Comparison of ENCODE assay signal across 9 cellular contexts in genomic region chr9:706073-706472, GRCh38.
DNase-seq lines count a peak whose midpoint lies in the region; ATAC-seq and TF ChIP-seq lines count a peak whose summit lies in the region.
"Had no signal": no experiment of that assay in that cellular context is flagged by ENCODE, and none has a peak within 500 bp of the region (broad histone marks: within the 10 kb centered on the region; RNA-seq: fewer than 3 reads in every experiment).

No MANE protein-coding gene starts in this region.

- POLR2A ChIA-PET in MCF 10A (lab: Yijun Ruan, JAX), result interaction anchor here (0.6 to 7.9 kb wide), 7 partner anchors 11 to 760 kb away, joined by 3 to 69 read pairs (median 5); no protein-coding TSS in a partner anchor

- H3K27me3 ChIP-seq in thyroid gland, result no peaks in the 10 kb centered on the region

- peak overlapping the region; percentile 77 for H3K27ac Mint-ChIP-seq in activated naive CD4-positive, alpha-beta T cell treated with anti-CD3 and anti-CD28 coated beads for 36 hours
- H3K27ac Mint-ChIP-seq in activated naive CD4-positive, alpha-beta T cell treated with anti-CD3 and anti-CD28 coated beads, Interleukin-2, amount 50 U/mL, for 72 hours, result no peak overlapping the region
- H3K27ac Mint-ChIP-seq in MCF 10A (ENCODE audit: low read depth, unreplicated experiment) (peak overlapping the region; percentile 88), endothelial cell (ENCODE audit: unreplicated experiment) (no peak overlapping the region)

- peaks cover 7% of the 10 kb centered on the region for H3K36me3 Mint-ChIP-seq in activated naive CD4-positive, alpha-beta T cell treated with anti-CD3 and anti-CD28 coated beads for 36 hours (ENCODE audit: low read depth)
- H3K36me3 Mint-ChIP-seq in activated naive CD4-positive, alpha-beta T cell treated with anti-CD3 and anti-CD28 coated beads, Interleukin-2, amount 50 U/mL, for 72 hours, result peaks cover 6% of the 10 kb centered on the region in 2 donors
- peaks cover 26% of the 10 kb centered on the region for H3K36me3 Mint-ChIP-seq in MCF 10A (ENCODE audit: insufficient read depth, unreplicated experiment)
- H3K36me3 Mint-ChIP-seq in endothelial cell (ENCODE audit: low read depth, unreplicated experiment), result peaks cover 6% of the 10 kb centered on the region

- H3K27ac ChIP-seq in mesodermal cell (ENCODE audit: low read depth, low read length, severe bottlenecking), result peak overlapping the region; percentile 94
- H3K27ac ChIP-seq in thyroid gland, result peak overlapping the region; percentile 96 to 98 (median 97)

- H3K9me3 Mint-ChIP-seq in activated naive CD4-positive, alpha-beta T cell treated with anti-CD3 and anti-CD28 coated beads for 36 hours, result no peaks in the 10 kb centered on the region
- H3K9me3 Mint-ChIP-seq in activated naive CD4-positive, alpha-beta T cell treated with anti-CD3 and anti-CD28 coated beads, Interleukin-2, amount 50 U/mL, for 72 hours, result no peaks in the 10 kb centered on the region
- H3K9me3 Mint-ChIP-seq in MCF 10A (ENCODE audit: unreplicated experiment) (no peaks in the 10 kb centered on the region), endothelial cell (ENCODE audit: unreplicated experiment) (no peaks in the 10 kb centered on the region)

- BruUV-seq in MCF 10A (replicated peaks; lab: Mats Ljungman, UMichigan), result no TSS peak

- H3K27me3 Mint-ChIP-seq in activated naive CD4-positive, alpha-beta T cell treated with anti-CD3 and anti-CD28 coated beads for 36 hours (ENCODE audit: low read depth), result no peaks in the 10 kb centered on the region
- H3K27me3 Mint-ChIP-seq in MCF 10A (ENCODE audit: insufficient read depth, unreplicated experiment) (no peaks in the 10 kb centered on the region), endothelial cell (ENCODE audit: unreplicated experiment) (peaks cover 4% of the 10 kb centered on the region)

- H3K4me1 ChIP-seq in mesodermal cell (ENCODE audit: control insufficient read depth, insufficient read depth, low read length, poor library complexity, severe bottlenecking), result peaks cover 24% of the 10 kb centered on the region
- peaks cover 20 to 34% of the 10 kb centered on the region in 2 donors for H3K4me1 ChIP-seq in thyroid gland
- H3K4me1 ChIP-seq: BE2C had no signal

- H3K9me3 ChIP-seq in mesodermal cell (ENCODE audit: control insufficient read depth, low read length) (no peaks in the 10 kb centered on the region), thyroid gland (no peaks in the 10 kb centered on the region)
- H3K9me3 ChIP-seq: BE2C had no signal

- H3K36me3 ChIP-seq in mesodermal cell (ENCODE audit: control insufficient read depth, insufficient read depth, low read length), result peaks cover 4% of the 10 kb centered on the region
- H3K36me3 ChIP-seq in thyroid gland, result peaks cover 3 to 5% of the 10 kb centered on the region in 2 donors
- H3K36me3 ChIP-seq: BE2C had no signal

- no peak for DNase-seq in activated naive CD4-positive, alpha-beta T cell treated with anti-CD3 and anti-CD28 coated beads for 36 hours
- DNase-seq in activated naive CD4-positive, alpha-beta T cell treated with anti-CD3 and anti-CD28 coated beads, Interleukin-2, amount 50 U/mL, for 72 hours (ENCODE audit: low spot score in 2 of 2), result no peak
- DNase-seq in MCF 10A (ENCODE audit: unreplicated experiment), result no peak
- no peak for DNase-seq in thyroid gland
- no peak for DNase-seq in iPS-NIHi7 (ENCODE audit: extremely low spot score)
- no peak for DNase-seq in stimulated activated CD4-positive, alpha-beta T cell treated with anti-CD3 and anti-CD28 coated beads, Interleukin-2, amount 100 ng/mL, for 24 hours
- no peak for DNase-seq in endothelial cell (ENCODE audit: low spot score)
- DNase-seq: BE2C had no signal

- intact Hi-C loops in activated naive CD4-positive, alpha-beta T cell treated with anti-CD3 and anti-CD28 coated beads for 36 hours (cut with micrococcal nuclease), result loop anchor here (2.0 to 5.0 kb wide), 2 partner anchors 44 to 69 kb away; no protein-coding TSS in a partner anchor
- intact Hi-C loops in MCF 10A (cut with micrococcal nuclease), result no loop called here
- intact Hi-C loops in thyroid gland (cut with DNase I), result no loop called here

- CTCF ChIA-PET in activated naive CD4-positive, alpha-beta T cell treated with anti-CD3 and anti-CD28 coated beads for 36 hours (lab: Charles Lee), result no interaction called here
- CTCF ChIA-PET in MCF 10A (lab: Yijun Ruan, JAX), result no interaction called here

- no peak for TF ChIP-seq POLR2A in thyroid gland (IDR thresholded peaks at IDR 0.05)

- WGBS in mesodermal cell (ENCODE audit: insufficient coverage in 2 of 2), 2 experiments, result 75 to 83% methylated on average over 1 of the region's 2 CpGs
- 62 to 75% methylated on average over 2 of the region's 2 CpGs for WGBS in thyroid gland, 2 donors

- peaks cover 16% of the 10 kb centered on the region for H3K4me1 Mint-ChIP-seq in activated naive CD4-positive, alpha-beta T cell treated with anti-CD3 and anti-CD28 coated beads for 36 hours (ENCODE audit: low read depth)
- peaks cover 23% of the 10 kb centered on the region for H3K4me1 Mint-ChIP-seq in MCF 10A (ENCODE audit: insufficient read depth, unreplicated experiment)
- H3K4me1 Mint-ChIP-seq in endothelial cell (ENCODE audit: unreplicated experiment), result peaks cover 12% of the 10 kb centered on the region

- H3K4me3 Mint-ChIP-seq in activated naive CD4-positive, alpha-beta T cell treated with anti-CD3 and anti-CD28 coated beads for 36 hours, result peak overlapping the region; percentile 84
- peak overlapping the region; percentile 77 for H3K4me3 Mint-ChIP-seq in MCF 10A (ENCODE audit: unreplicated experiment)
- no peak overlapping the region for H3K4me3 Mint-ChIP-seq in endothelial cell (ENCODE audit: unreplicated experiment)

- TF ChIP-seq CTCF in MCF 10A (IDR thresholded peaks at IDR 0.05; ENCODE audit: unreplicated experiment), result no peak
- no peak for TF ChIP-seq CTCF in thyroid gland (IDR thresholded peaks at IDR 0.05)
- TF ChIP-seq CTCF in endothelial cell (IDR thresholded peaks at IDR 0.05; ENCODE audit: unreplicated experiment), result no peak

- no peak for ATAC-seq in activated naive CD4-positive, alpha-beta T cell treated with anti-CD3 and anti-CD28 coated beads, Interleukin-2, amount 50 U/mL, for 72 hours

- H3K4me3 ChIP-seq in mesodermal cell (ENCODE audit: extremely low read depth, insufficient read depth, low read length, poor library complexity, severe bottlenecking), result no peak overlapping the region
- H3K4me3 ChIP-seq in thyroid gland (replicated peaks in 1 of 3), result peak overlapping the region in 1 of 3 donors; percentile 57

Comparison
In these comparisons a context has a peak if more than half of its experiments do, and no peak if none do; other contexts are left out.
1. H3K27ac Mint-ChIP-seq: peak in activated naive CD4-positive, alpha-beta T cell treated with anti-CD3 and anti-CD28 coated beads for 36 hours (single experiment) and MCF 10A (single experiment); none in activated naive CD4-positive, alpha-beta T cell treated with anti-CD3 and anti-CD28 coated beads, Interleukin-2, amount 50 U/mL, for 72 hours (0 of 2) and endothelial cell (single experiment).